1 cellular context compared by ENCODE assay signal in the genomic region with DNA sequence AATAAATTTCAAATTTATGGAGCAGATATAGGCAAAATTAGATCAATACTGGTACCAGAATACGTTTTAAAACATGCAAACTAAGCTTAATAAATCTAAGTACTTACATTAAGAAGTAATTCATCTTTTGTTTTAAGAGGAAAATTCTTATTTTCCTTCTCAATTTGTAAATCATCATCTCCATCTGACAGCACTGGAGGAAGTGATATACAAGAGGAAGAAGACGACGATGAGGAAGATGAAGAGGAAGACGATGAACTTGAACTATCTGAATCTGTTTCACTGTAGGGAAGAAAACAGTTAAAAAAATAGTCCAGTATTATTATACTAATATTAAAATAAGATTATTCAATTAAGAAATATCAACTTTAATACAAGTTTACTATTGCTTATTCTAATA.
TF ChIP-seq lines count a peak whose summit lies in the region.

No MANE protein-coding gene starts in this region.

TF ChIP-seq in GM23338, 12 proteins besides CTCF, POLR2A, EP300 and RAD21 (continued from another document):
- TF ChIP-seq, protein P1, sequence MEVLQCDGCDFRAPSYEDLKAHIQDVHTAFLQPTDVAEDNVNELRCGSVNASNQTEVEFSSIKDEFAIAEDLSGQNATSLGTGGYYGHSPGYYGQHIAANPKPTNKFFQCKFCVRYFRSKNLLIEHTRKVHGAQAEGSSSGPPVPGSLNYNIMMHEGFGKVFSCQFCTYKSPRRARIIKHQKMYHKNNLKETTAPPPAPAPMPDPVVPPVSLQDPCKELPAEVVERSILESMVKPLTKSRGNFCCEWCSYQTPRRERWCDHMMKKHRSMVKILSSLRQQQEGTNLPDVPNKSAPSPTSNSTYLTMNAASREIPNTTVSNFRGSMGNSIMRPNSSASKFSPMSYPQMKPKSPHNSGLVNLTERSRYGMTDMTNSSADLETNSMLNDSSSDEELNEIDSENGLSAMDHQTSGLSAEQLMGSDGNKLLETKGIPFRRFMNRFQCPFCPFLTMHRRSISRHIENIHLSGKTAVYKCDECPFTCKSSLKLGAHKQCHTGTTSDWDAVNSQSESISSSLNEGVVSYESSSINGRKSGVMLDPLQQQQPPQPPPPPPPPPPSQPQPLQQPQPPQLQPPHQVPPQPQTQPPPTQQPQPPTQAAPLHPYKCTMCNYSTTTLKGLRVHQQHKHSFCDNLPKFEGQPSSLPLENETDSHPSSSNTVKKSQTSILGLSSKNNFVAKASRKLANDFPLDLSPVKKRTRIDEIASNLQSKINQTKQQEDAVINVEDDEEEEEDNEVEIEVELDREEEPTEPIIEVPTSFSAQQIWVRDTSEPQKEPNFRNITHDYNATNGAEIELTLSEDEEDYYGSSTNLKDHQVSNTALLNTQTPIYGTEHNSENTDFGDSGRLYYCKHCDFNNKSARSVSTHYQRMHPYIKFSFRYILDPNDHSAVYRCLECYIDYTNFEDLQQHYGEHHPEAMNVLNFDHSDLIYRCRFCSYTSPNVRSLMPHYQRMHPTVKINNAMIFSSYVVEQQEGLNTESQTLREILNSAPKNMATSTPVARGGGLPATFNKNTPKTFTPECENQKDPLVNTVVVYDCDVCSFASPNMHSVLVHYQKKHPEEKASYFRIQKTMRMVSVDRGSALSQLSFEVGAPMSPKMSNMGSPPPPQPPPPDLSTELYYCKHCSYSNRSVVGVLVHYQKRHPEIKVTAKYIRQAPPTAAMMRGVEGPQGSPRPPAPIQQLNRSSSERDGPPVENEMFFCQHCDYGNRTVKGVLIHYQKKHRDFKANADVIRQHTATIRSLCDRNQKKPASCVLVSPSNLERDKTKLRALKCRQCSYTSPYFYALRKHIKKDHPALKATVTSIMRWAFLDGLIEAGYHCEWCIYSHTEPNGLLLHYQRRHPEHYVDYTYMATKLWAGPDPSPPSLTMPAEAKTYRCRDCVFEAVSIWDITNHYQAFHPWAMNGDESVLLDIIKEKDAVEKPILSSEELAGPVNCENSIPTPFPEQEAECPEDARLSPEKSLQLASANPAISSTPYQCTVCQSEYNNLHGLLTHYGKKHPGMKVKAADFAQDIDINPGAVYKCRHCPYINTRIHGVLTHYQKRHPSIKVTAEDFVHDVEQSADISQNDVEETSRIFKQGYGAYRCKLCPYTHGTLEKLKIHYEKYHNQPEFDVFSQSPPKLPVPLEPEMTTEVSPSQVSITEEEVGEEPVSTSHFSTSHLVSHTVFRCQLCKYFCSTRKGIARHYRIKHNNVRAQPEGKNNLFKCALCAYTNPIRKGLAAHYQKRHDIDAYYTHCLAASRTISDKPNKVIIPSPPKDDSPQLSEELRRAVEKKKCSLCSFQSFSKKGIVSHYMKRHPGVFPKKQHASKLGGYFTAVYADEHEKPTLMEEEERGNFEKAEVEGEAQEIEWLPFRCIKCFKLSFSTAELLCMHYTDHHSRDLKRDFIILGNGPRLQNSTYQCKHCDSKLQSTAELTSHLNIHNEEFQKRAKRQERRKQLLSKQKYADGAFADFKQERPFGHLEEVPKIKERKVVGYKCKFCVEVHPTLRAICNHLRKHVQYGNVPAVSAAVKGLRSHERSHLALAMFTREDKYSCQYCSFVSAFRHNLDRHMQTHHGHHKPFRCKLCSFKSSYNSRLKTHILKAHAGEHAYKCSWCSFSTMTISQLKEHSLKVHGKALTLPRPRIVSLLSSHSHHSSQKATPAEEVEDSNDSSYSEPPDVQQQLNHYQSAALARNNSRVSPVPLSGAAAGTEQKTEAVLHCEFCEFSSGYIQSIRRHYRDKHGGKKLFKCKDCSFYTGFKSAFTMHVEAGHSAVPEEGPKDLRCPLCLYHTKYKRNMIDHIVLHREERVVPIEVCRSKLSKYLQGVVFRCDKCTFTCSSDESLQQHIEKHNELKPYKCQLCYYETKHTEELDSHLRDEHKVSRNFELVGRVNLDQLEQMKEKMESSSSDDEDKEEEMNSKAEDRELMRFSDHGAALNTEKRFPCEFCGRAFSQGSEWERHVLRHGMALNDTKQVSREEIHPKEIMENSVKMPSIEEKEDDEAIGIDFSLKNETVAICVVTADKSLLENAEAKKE (CRISPR knock-in tag; IDR thresholded peaks at IDR 0.05): no peak
- TF ChIP-seq CREB1 (CRISPR knock-in tag; IDR thresholded peaks at IDR 0.05; ENCODE audit: low read depth) (no peak), ZNF331 (CRISPR knock-in tag; IDR thresholded peaks at IDR 0.05; ENCODE audit: low read depth) (no peak)
